Comparison of ENCODE assay signal across 1 cellular context in the genomic region with DNA sequence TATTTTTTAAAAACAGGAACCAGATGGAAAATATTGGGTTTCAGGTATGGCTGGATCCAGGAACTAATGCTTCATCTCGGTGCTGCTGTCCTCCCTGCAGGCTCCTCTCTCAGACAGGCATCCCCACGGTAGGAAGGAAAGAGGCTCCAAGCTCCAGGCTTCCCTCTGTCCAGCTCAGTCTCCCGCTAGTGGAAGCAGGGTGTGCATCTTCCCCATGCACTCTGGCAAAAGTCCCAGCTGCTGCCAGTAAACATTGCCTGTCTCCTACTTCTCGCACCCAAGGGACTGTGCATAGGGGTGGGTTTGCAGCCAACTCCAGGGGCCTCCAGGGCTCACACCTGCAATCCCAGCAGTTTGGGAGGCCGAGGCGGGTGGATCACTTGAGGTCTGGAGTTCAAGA.
TF ChIP-seq lines count a peak whose summit lies in the region.

No MANE protein-coding gene starts in this region.

TF ChIP-seq in HCT116, 20 proteins besides CTCF, POLR2A, EP300 and RAD21 (continued from another document):
- TF ChIP-seq POLR2AphosphoS5 (IDR thresholded peaks at IDR 0.05; ENCODE audit: low read depth, low read length) (no peak), EGR1 (IDR thresholded peaks at IDR 0.05; ENCODE audit: low read depth) (no peak), EZH2phosphoT487 (IDR thresholded peaks at IDR 0.05; ENCODE audit: borderline replicate concordance) (no peak), SRF (IDR thresholded peaks at IDR 0.05; ENCODE audit: low read depth) (no peak), ZNF274 (IDR thresholded peaks at IDR 0.05; ENCODE audit: low read depth, low read length) (no peak), SP1 (IDR thresholded peaks at IDR 0.05; ENCODE audit: low read depth) (no peak)
- TF ChIP-seq, protein P1, sequence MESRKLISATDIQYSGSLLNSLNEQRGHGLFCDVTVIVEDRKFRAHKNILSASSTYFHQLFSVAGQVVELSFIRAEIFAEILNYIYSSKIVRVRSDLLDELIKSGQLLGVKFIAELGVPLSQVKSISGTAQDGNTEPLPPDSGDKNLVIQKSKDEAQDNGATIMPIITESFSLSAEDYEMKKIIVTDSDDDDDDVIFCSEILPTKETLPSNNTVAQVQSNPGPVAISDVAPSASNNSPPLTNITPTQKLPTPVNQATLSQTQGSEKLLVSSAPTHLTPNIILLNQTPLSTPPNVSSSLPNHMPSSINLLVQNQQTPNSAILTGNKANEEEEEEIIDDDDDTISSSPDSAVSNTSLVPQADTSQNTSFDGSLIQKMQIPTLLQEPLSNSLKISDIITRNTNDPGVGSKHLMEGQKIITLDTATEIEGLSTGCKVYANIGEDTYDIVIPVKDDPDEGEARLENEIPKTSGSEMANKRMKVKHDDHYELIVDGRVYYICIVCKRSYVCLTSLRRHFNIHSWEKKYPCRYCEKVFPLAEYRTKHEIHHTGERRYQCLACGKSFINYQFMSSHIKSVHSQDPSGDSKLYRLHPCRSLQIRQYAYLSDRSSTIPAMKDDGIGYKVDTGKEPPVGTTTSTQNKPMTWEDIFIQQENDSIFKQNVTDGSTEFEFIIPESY (IDR thresholded peaks at IDR 0.05; ENCODE audit: extremely low read depth, insufficient replicate concordance, low read length): no peak
- TF ChIP-seq, protein P2, sequence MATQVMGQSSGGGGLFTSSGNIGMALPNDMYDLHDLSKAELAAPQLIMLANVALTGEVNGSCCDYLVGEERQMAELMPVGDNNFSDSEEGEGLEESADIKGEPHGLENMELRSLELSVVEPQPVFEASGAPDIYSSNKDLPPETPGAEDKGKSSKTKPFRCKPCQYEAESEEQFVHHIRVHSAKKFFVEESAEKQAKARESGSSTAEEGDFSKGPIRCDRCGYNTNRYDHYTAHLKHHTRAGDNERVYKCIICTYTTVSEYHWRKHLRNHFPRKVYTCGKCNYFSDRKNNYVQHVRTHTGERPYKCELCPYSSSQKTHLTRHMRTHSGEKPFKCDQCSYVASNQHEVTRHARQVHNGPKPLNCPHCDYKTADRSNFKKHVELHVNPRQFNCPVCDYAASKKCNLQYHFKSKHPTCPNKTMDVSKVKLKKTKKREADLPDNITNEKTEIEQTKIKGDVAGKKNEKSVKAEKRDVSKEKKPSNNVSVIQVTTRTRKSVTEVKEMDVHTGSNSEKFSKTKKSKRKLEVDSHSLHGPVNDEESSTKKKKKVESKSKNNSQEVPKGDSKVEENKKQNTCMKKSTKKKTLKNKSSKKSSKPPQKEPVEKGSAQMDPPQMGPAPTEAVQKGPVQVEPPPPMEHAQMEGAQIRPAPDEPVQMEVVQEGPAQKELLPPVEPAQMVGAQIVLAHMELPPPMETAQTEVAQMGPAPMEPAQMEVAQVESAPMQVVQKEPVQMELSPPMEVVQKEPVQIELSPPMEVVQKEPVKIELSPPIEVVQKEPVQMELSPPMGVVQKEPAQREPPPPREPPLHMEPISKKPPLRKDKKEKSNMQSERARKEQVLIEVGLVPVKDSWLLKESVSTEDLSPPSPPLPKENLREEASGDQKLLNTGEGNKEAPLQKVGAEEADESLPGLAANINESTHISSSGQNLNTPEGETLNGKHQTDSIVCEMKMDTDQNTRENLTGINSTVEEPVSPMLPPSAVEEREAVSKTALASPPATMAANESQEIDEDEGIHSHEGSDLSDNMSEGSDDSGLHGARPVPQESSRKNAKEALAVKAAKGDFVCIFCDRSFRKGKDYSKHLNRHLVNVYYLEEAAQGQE (IDR thresholded peaks at IDR 0.05; ENCODE audit: low read depth): no peak
